Comparison of ENCODE assay signal across 15 cellular contexts in genomic region chr2:66145490-66145889, GRCh38.
DNase-seq lines count a peak whose midpoint lies in the region; ATAC-seq and TF ChIP-seq lines count a peak whose summit lies in the region.
"Had no signal": no experiment of that assay in that cellular context is flagged by ENCODE, and none has a peak within 500 bp of the region (broad histone marks: within the 10 kb centered on the region; RNA-seq: fewer than 3 reads in every experiment).

No MANE protein-coding gene starts in this region.

- DNase-seq in NCI-H146 (lab: John Stamatoyannopoulos, UW) (peak; percentile 9), NCI-H146 treated with DMSO at 0.1 percent for 48 hours (lab: John Stamatoyannopoulos, UW; ENCODE audit: unreplicated experiment) (no peak), left kidney (ENCODE audit: low read depth, low spot score) (peak; percentile 30), type B pancreatic cell (ENCODE audit: extremely low spot score, unreplicated experiment) (no peak)
- DNase-seq: Caco-2; CD4-positive, CD25-positive, alpha-beta regulatory T cell; CD8-positive, alpha-beta T cell; DMS153; DND-41; GM23248; H7; HCEC 1CT had no signal

- H3K4me1 Mint-ChIP-seq in type B pancreatic cell (ENCODE audit: unreplicated experiment): peaks cover 23% of the 10 kb centered on the region
- H3K4me1 Mint-ChIP-seq: B cell; CD4-positive, CD25-positive, alpha-beta regulatory T cell had no signal

- H3K27ac Mint-ChIP-seq in type B pancreatic cell: no peak overlapping the region
- H3K27ac Mint-ChIP-seq: B cell; CD4-positive, CD25-positive, alpha-beta regulatory T cell; CD8-positive, alpha-beta T cell had no signal

- peak overlapping the region; percentile 23 for H3K4me3 Mint-ChIP-seq in type B pancreatic cell
- H3K4me3 Mint-ChIP-seq: B cell; CD4-positive, CD25-positive, alpha-beta regulatory T cell; CD8-positive, alpha-beta T cell had no signal

- no peak for TF ChIP-seq CTCF in type B pancreatic cell (conservative IDR thresholded peaks at IDR 0.05)

- H3K27me3 Mint-ChIP-seq in type B pancreatic cell: no peaks in the 10 kb centered on the region
- H3K27me3 Mint-ChIP-seq: B cell; CD4-positive, CD25-positive, alpha-beta regulatory T cell had no signal

- H3K36me3 Mint-ChIP-seq in type B pancreatic cell: peaks cover 8% of the 10 kb centered on the region
- H3K36me3 Mint-ChIP-seq: CD4-positive, CD25-positive, alpha-beta regulatory T cell; CD8-positive, alpha-beta T cell had no signal

- ATAC-seq in HG03280 (IDR thresholded peaks at IDR 0.05; ENCODE audit: unreplicated experiment) (no peak), HG03432 (IDR thresholded peaks at IDR 0.05; ENCODE audit: unreplicated experiment) (no peak)
- ATAC-seq: CD8-positive, alpha-beta T cell had no signal

- H3K9me3 Mint-ChIP-seq in type B pancreatic cell: peaks cover 4% of the 10 kb centered on the region
- H3K9me3 Mint-ChIP-seq: CD8-positive, alpha-beta T cell had no signal

Comparison
In these comparisons a context has a peak if more than half of its experiments do, and no peak if none do; other contexts are left out.
1. DNase-seq: peak in NCI-H146 (single experiment) and left kidney (single experiment); none in NCI-H146 treated with DMSO at 0.1 percent for 48 hours (single experiment) and type B pancreatic cell (single experiment).